ENCODE assay signal across 30 cellular contexts in genomic region chr1:21361506-21361905, GRCh38.
A peak's percentile ranks its signal among the peaks of the same experiment; 100 is the strongest.
DNase-seq lines count a peak whose midpoint lies in the region; ATAC-seq and TF ChIP-seq lines count a peak whose summit lies in the region.
"Had no signal": no experiment of that assay in that cellular context is flagged by ENCODE, and none has a peak within 500 bp of the region (broad histone marks: within the 10 kb centered on the region; RNA-seq: fewer than 3 reads in every experiment).

No MANE protein-coding gene starts in this region.

- H2AFZ ChIP-seq in SK-N-SH (ENCODE audit: low read depth): 0 out of 2 replicates have a peak overlapping the region, but pooled peaks have one; percentile 51

- POLR2A ChIA-PET in SK-N-SH (lab: Yijun Ruan, JAX): interaction anchor here (1.0 kb wide), 1 partner anchor 56 kb away, joined by 3 read pairs; no protein-coding TSS in a partner anchor

- DNase-seq in SK-N-SH: no peak
- DNase-seq in myocyte (ENCODE audit: low read depth): peak; percentile 18
- DNase-seq in aorta: peak in 1 of 2 donors; percentile 49
- no peak for DNase-seq in GOT3 (lab: John Stamatoyannopoulos, UW)
- DNase-seq: activated CD4-positive, alpha-beta T cell treated with anti-CD3 and anti-CD28 coated beads, Interleukin-2, amount 10 ng/mL, durations not matched to agents 7 days and 5 days; activated gamma-delta T cell; activated naive CD8-positive, alpha-beta T cell treated with anti-CD3 and anti-CD28 coated beads, Interleukin-2, amount 10 ng/mL, durations not matched to agents 7 days and 5 days; activated T-cell treated with anti-CD3 and anti-CD28 coated beads, Interleukin-2, amount 50 U/mL, for 4 hours; Calu3; CD4-positive, CD25-positive, alpha-beta regulatory T cell; cerebellar nuclear complex; DMS79; HCEC 1CT; left lung; naive B cell; NCI-H187 treated with DMSO at 0.1 percent for 48 hours; NCI-H2171 treated with DMSO at 0.1 percent for 48 hours; NCI-H510A treated with DMSO at 0.1 percent for 48 hours; right cardiac atrium; RPMI8226; stimulated activated CD4-positive, alpha-beta T cell treated with anti-CD3 and anti-CD28 coated beads, Interleukin-2, amount 100 ng/mL, for 24 hours; stomach; T-helper 1 cell had no signal

- H3K4me3 ChIP-seq in SK-N-SH (ENCODE audit: low read depth in 2 of 2, low read length in 1 of 2) (no peak overlapping the region), aorta (ENCODE audit: low read length in 2 of 2) (no peak overlapping the region)
- H3K4me3 ChIP-seq: left lung, SJSA1, stomach had no signal

- no peaks in the 10 kb centered on the region for H3K79me2 ChIP-seq in SK-N-SH (ENCODE audit: insufficient read depth)

- H3K27ac ChIP-seq in SK-N-SH (ENCODE audit: low read depth in 2 of 2, low read length in 1 of 2) (no peak overlapping the region; a peak in 1 of 4 replicates), aorta (ENCODE audit: low read depth in 1 of 2, low read length in 2 of 2) (peak overlapping the region in 1 of 2 donors; percentile 63)
- H3K27ac ChIP-seq: 22Rv1, left lung, SJSA1, stomach had no signal

- H3K4me1 ChIP-seq in SK-N-SH (ENCODE audit: control insufficient read depth in 1 of 2, insufficient read depth in 2 of 2, low read depth in 1 of 2, low read length in 1 of 2) (peaks cover 0 to 7% of the 10 kb centered on the region in 2 experiments; a peak in 1 of 4 replicates), aorta (ENCODE audit: control insufficient read depth in 1 of 2, insufficient read depth in 2 of 2, low read length in 2 of 2) (no peaks in the 10 kb centered on the region)
- H3K4me1 ChIP-seq: left lung, SJSA1, stomach had no signal

- H3K9me3 ChIP-seq in SK-N-SH (no peaks in the 10 kb centered on the region), aorta (ENCODE audit: control insufficient read depth, low read length) (no peaks in the 10 kb centered on the region)
- H3K9me3 ChIP-seq: left lung, SJSA1, stomach had no signal

- H4K20me1 ChIP-seq in SK-N-SH (ENCODE audit: insufficient read depth): no peaks in the 10 kb centered on the region

- no peaks in the 10 kb centered on the region for H3K9me2 ChIP-seq in SK-N-SH

- H3K27me3 ChIP-seq in SK-N-SH (ENCODE audit: insufficient read depth) (no peaks in the 10 kb centered on the region), aorta (ENCODE audit: control insufficient read depth in 1 of 2, insufficient read depth in 2 of 2, low read length in 1 of 2) (no peaks in the 10 kb centered on the region)
- H3K27me3 ChIP-seq: left lung, SJSA1, stomach had no signal

- intact Hi-C loops in aorta (cut with DNase I): no loop called here

- 90% methylated on average over 5 of the region's 5 CpGs for WGBS in SK-N-SH (ENCODE audit: low lambda C conversion rate)
- 28 to 35% methylated on average over 5 of the region's 5 CpGs for WGBS in aorta, 2 donors

- CTCF ChIA-PET in SK-N-SH (lab: Yijun Ruan, JAX): interaction anchor here (0.6 to 3.9 kb wide), 10 partner anchors 8 to 298 kb away, joined by 3 to 31 read pairs (median 4); no protein-coding TSS in a partner anchor

- no peak overlapping the region for H3K9ac ChIP-seq in SK-N-SH

- ATAC-seq in SK-N-SH treated with all-trans-retinoic acid at 6 μM for 48 hours: no peak
- peak; percentile 40 for ATAC-seq in esophagus mucosa
- ATAC-seq in aorta (ENCODE audit: low FRiP score): peak; percentile 29
- ATAC-seq in HG03045 (IDR thresholded peaks at IDR 0.05; ENCODE audit: unreplicated experiment): no peak
- ATAC-seq in HG03108 (IDR thresholded peaks at IDR 0.05; ENCODE audit: unreplicated experiment): no peak
- ATAC-seq: activated T-cell treated with anti-CD3 and anti-CD28 coated beads, Interleukin-2, amount 50 U/mL, for 4 hours; left lung; right cardiac atrium; WTC11 had no signal

- TF ChIP-seq EP300 in SK-N-SH (IDR thresholded peaks at IDR 0.05; ENCODE audit: borderline replicate concordance in 1 of 2, low read depth in 1 of 2, low read length in 1 of 2): no peak

- no peak for TF ChIP-seq RAD21 in SK-N-SH (IDR thresholded peaks at IDR 0.05; ENCODE audit: low read length)

- TF ChIP-seq CTCF in SK-N-SH (IDR thresholded peaks at IDR 0.05): no peak

- no peak overlapping the region for H3K4me2 ChIP-seq in SK-N-SH

- no peaks in the 10 kb centered on the region for H3F3A ChIP-seq in SK-N-SH (replicated peaks; ENCODE audit: insufficient read depth)

- H3K36me3 ChIP-seq in SK-N-SH (replicated peaks in 1 of 2; ENCODE audit: control insufficient read depth in 1 of 2, insufficient read depth in 2 of 2, low read length in 1 of 2) (no peaks in the 10 kb centered on the region), aorta (ENCODE audit: control insufficient read depth in 1 of 2, insufficient read depth in 2 of 2, low read length in 1 of 2) (no peaks in the 10 kb centered on the region)
- H3K36me3 ChIP-seq: left lung, SJSA1, stomach had no signal

TF ChIP-seq in SK-N-SH, 30 proteins besides CTCF, POLR2A, EP300 and RAD21 (continues in another document):
- TF ChIP-seq RCOR1 (IDR thresholded peaks at IDR 0.05; ENCODE audit: low read length) (no peak), JUND (IDR thresholded peaks at IDR 0.05) (no peak), REST (IDR thresholded peaks at IDR 0.05; ENCODE audit: low read depth, low read length) (no peak), EZH2phosphoT487 (IDR thresholded peaks at IDR 0.05; ENCODE audit: borderline replicate concordance, low read depth) (no peak), RFX5 (IDR thresholded peaks at IDR 0.05; ENCODE audit: low read length) (no peak), TAF1 (IDR thresholded peaks at IDR 0.05; ENCODE audit: borderline replicate concordance, low read depth, low read length) (no peak), FOSL2 (IDR thresholded peaks at IDR 0.05; ENCODE audit: borderline replicate concordance, low read depth) (no peak), NFIC (IDR thresholded peaks at IDR 0.05; ENCODE audit: borderline replicate concordance) (no peak), NRF1 (IDR thresholded peaks at IDR 0.05; ENCODE audit: low read depth, low read length) (no peak)

TF ChIP-seq in SK-N-SH treated with all-trans-retinoic acid at 6 μM for 48 hours, 23 proteins besides CTCF, POLR2A, EP300 and RAD21:
- TF ChIP-seq ESRRG (CRISPR knock-in tag; IDR thresholded peaks at IDR 0.05) (no peak), POU6F1 (CRISPR knock-in tag; IDR thresholded peaks at IDR 0.05; ENCODE audit: borderline replicate concordance, low read depth) (no peak), ARNTL (CRISPR knock-in tag; IDR thresholded peaks at IDR 0.05; ENCODE audit: borderline replicate concordance, low read depth) (no peak), ISL1 (CRISPR knock-in tag; IDR thresholded peaks at IDR 0.05) (no peak), ZNF70 (CRISPR knock-in tag; IDR thresholded peaks at IDR 0.05) (no peak), ZFP30 (CRISPR knock-in tag; IDR thresholded peaks at IDR 0.05) (no peak)
TF ChIP-seq in SK-N-SH treated with all-trans-retinoic acid at 6 μM for 48 hours: peak in this region for 0.

Comparison
In these comparisons a context has a peak if more than half of its experiments do, and no peak if none do; other contexts are left out.
1. ATAC-seq: peak in esophagus mucosa (single experiment) and aorta (single experiment); none in SK-N-SH treated with all-trans-retinoic acid at 6 μM for 48 hours (single experiment), HG03045 (single experiment) and HG03108 (single experiment).